Comparison of ENCODE assay signal across 1 cellular context in genomic region chr10:78996449-78997129, GRCh38.
TF ChIP-seq lines count a peak whose summit lies in the region.

No MANE protein-coding gene starts in this region.

TF ChIP-seq in H1, 55 proteins besides CTCF, POLR2A, EP300 and RAD21 (continued from another document):
- TF ChIP-seq SAP30 (IDR thresholded peaks at IDR 0.05; ENCODE audit: insufficient read depth, insufficient replicate concordance, low read length) (no peak), KDM5A (IDR thresholded peaks at IDR 0.05; ENCODE audit: low read length) (no peak), ASH2L (IDR thresholded peaks at IDR 0.05; ENCODE audit: low read length) (no peak), SUZ12 (IDR thresholded peaks at IDR 0.05; ENCODE audit: low read length) (no peak), JUN (IDR thresholded peaks at IDR 0.05; ENCODE audit: low read depth, low read length) (no peak), GABPA (IDR thresholded peaks at IDR 0.05; ENCODE audit: borderline replicate concordance, insufficient read depth, low read length) (no peak), BRCA1 (IDR thresholded peaks at IDR 0.05; ENCODE audit: low read depth, low read length) (no peak), KDM1A (IDR thresholded peaks at IDR 0.05; ENCODE audit: borderline replicate concordance, low read length) (no peak), CHD1 (IDR thresholded peaks at IDR 0.05; ENCODE audit: low read depth, low read length) (no peak), TCF12 (IDR thresholded peaks at IDR 0.05; ENCODE audit: low read depth, low read length) (no peak), NANOG (IDR thresholded peaks at IDR 0.05; ENCODE audit: insufficient read depth, low read depth, low read length, poor library complexity, severe bottlenecking) (no peak)
TF ChIP-seq in H1: peak in this region for 0.
